Comparison of ENCODE assay signal across 1 cellular context in genomic region chr18:72261562-72261961, GRCh38.
TF ChIP-seq lines count a peak whose summit lies in the region.

No MANE protein-coding gene starts in this region.

TF ChIP-seq in SK-N-SH, 30 proteins besides CTCF, POLR2A, EP300 and RAD21 (continued from another document):
- TF ChIP-seq MAX (IDR thresholded peaks at IDR 0.05; ENCODE audit: low read depth), result no peak
